In the genomic region with DNA sequence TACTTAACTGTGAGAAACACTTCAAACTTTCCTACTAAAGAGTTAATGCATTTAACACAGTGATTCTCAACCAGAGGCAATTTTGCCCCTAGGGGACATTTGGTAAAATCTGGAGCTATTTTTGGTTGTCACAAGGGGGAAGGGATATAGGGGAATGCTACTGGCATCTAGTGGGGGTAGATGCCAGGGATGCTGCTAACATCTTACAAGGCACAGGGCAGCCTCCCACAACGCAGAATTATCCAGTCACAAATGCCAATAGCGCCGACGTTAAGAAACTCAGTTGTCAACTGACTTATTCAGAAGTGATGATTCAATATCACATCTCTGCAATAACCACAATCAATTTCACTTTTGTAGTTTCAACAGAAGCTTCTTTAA, we compare ENCODE assay signal across 1 cellular context.
TF ChIP-seq lines count a peak whose summit lies in the region.

No MANE protein-coding gene starts in this region.

TF ChIP-seq in WTC11, 78 proteins besides CTCF, POLR2A, EP300 and RAD21 (continued from another document):
- TF ChIP-seq ZNF425 (CRISPR knock-in tag; conservative IDR thresholded peaks at IDR 0.05): no peak
- TF ChIP-seq, protein P1, sequence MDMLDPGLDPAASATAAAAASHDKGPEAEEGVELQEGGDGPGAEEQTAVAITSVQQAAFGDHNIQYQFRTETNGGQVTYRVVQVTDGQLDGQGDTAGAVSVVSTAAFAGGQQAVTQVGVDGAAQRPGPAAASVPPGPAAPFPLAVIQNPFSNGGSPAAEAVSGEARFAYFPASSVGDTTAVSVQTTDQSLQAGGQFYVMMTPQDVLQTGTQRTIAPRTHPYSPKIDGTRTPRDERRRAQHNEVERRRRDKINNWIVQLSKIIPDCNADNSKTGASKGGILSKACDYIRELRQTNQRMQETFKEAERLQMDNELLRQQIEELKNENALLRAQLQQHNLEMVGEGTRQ (CRISPR knock-in tag; IDR thresholded peaks at IDR 0.05): no peak
